ENCODE assay signal across 8 cellular contexts in genomic region chr14:53432378-53432802, GRCh38.
DNase-seq lines count a peak whose midpoint lies in the region; ATAC-seq and TF ChIP-seq lines count a peak whose summit lies in the region.

No MANE protein-coding gene starts in this region.

- H3K4me3 Mint-ChIP-seq in activated T-cell treated with anti-CD3 and anti-CD28 coated beads, Interleukin-2, amount 50 U/mL, for 24 hours = no peak overlapping the region

- H3K23ac ChIP-seq in mesenchymal stem cell (ENCODE audit: low read length in 2 of 2) = no peak overlapping the region

- no peak overlapping the region for H3K14ac ChIP-seq in mesenchymal stem cell (ENCODE audit: low read length in 2 of 2)

- H3K18ac ChIP-seq in mesenchymal stem cell (ENCODE audit: low read depth in 1 of 2, low read length in 2 of 2) = no peak overlapping the region

- H2AFZ ChIP-seq in mesenchymal stem cell (ENCODE audit: low read depth, low read length) = no peak overlapping the region

- H3K27me3 ChIP-seq in AG04450 (ENCODE audit: control insufficient read depth, insufficient read depth, low read length) (no peaks in the 10 kb centered on the region), mesenchymal stem cell (ENCODE audit: control insufficient read depth in 1 of 2, insufficient read depth in 1 of 2, low read length in 2 of 2) (no peaks in the 10 kb centered on the region)

- H2BK12ac ChIP-seq in mesenchymal stem cell (ENCODE audit: low read length in 2 of 2) = peak overlapping the region in 1 of 2 experiments; percentile 45

- no peaks in the 10 kb centered on the region for H3K4me1 Mint-ChIP-seq in activated T-cell treated with anti-CD3 and anti-CD28 coated beads, Interleukin-2, amount 50 U/mL, for 24 hours (ENCODE audit: low read depth)

- intact Hi-C loops in lower leg skin (cut with DNase I; ENCODE audit: low total_unique reads) = loop anchor here (10.0 kb wide), 1 partner anchor 742 kb away; no protein-coding TSS in a partner anchor

- POLR2A ChIA-PET in AG04450 (lab: Yijun Ruan, JAX) = no interaction called here

- H2BK5ac ChIP-seq in mesenchymal stem cell (ENCODE audit: low read depth, low read length, poor library complexity, severe bottlenecking) = no peak overlapping the region

- peaks cover 1% of the 10 kb centered on the region for H3K4me1 ChIP-seq in mesenchymal stem cell (ENCODE audit: control insufficient read depth, insufficient read depth, low read depth, low read length)

- no peaks in the 10 kb centered on the region for H3K79me1 ChIP-seq in mesenchymal stem cell (replicated peaks; ENCODE audit: low read length, poor library complexity, severe bottlenecking)

- no peak overlapping the region for H3K4me2 ChIP-seq in mesenchymal stem cell (ENCODE audit: low read length, poor library complexity, severe bottlenecking)

- no peaks in the 10 kb centered on the region for H3K9me3 ChIP-seq in AG04450 (ENCODE audit: control insufficient read depth, insufficient read depth, low read length)
- H3K9me3 ChIP-seq in mesenchymal stem cell (ENCODE audit: control insufficient read depth, low read length) = peaks cover 5% of the 10 kb centered on the region

- H3K27ac ChIP-seq in AG04450 (ENCODE audit: low read depth, low read length) = no peak overlapping the region
- H3K27ac ChIP-seq in mesenchymal stem cell (ENCODE audit: low read length, poor library complexity, severe bottlenecking) = no peak overlapping the region

- DNase-seq in AG04450 (ENCODE audit: low read depth, low spot score) (peak; percentile 32), NOMO-1 (lab: John Stamatoyannopoulos, UW; ENCODE audit: unreplicated experiment in 2 of 2) (peak; percentile 22 to 37), cerebellum (ENCODE audit: low spot score) (peak; percentile 22), mesenchymal stem cell (peak; percentile 51), lower leg skin (ENCODE audit: low spot score in 2 of 2) (no peak)
- DNase-seq in activated T-cell treated with anti-CD3 and anti-CD28 coated beads, Interleukin-2, amount 50 U/mL, for 24 hours = no peak

- no peak overlapping the region for H2BK120ac ChIP-seq in mesenchymal stem cell (ENCODE audit: low read depth, low read length)

- H4K91ac ChIP-seq in mesenchymal stem cell (ENCODE audit: low read length) = no peak overlapping the region

- H2AK5ac ChIP-seq in mesenchymal stem cell (ENCODE audit: low read length, severe bottlenecking) = peak overlapping the region; percentile 26

- CTCF ChIA-PET in AG04450 (lab: Charles Lee) = interaction anchor here (0.7 to 2.0 kb wide), 12 partner anchors 10 to 915 kb away, joined by 3 to 12 read pairs (median 5); no protein-coding TSS in a partner anchor

- H3K27ac Mint-ChIP-seq in activated T-cell treated with anti-CD3 and anti-CD28 coated beads, Interleukin-2, amount 50 U/mL, for 24 hours = no peak overlapping the region

- H3K4me3 ChIP-seq in AG04450 (ENCODE audit: low read depth, low read length) = no peak overlapping the region
- H3K4me3 ChIP-seq in mesenchymal stem cell (ENCODE audit: insufficient read depth in 1 of 2, low read depth in 1 of 2, low read length in 2 of 2) = no peak overlapping the region
- H3K4me3 ChIP-seq in lower leg skin (ENCODE audit: low read depth, poor library complexity, severe bottlenecking) = no peak overlapping the region

- WGBS in mesenchymal stem cell = 61% methylated on average over 2 of the region's 2 CpGs
- 34 to 61% methylated on average over 2 of the region's 2 CpGs for WGBS in lower leg skin, 2 donors

- H4K8ac ChIP-seq in mesenchymal stem cell (ENCODE audit: low read length) = no peak overlapping the region

- peaks cover 8% of the 10 kb centered on the region for H3K9me3 Mint-ChIP-seq in activated T-cell treated with anti-CD3 and anti-CD28 coated beads, Interleukin-2, amount 50 U/mL, for 24 hours

- TF ChIP-seq CTCF in AG04450 (IDR thresholded peaks at IDR 0.05; ENCODE audit: low read depth, low read length) (peak; percentile 71), GM12874 (IDR thresholded peaks at IDR 0.05; ENCODE audit: insufficient read depth, low read depth, low read length) (peak; percentile 78), lower leg skin (IDR thresholded peaks at IDR 0.05) (no peak)

- H2BK15ac ChIP-seq in mesenchymal stem cell (ENCODE audit: low read depth, poor library complexity, severe bottlenecking) = no peak overlapping the region

- H3K27me3 Mint-ChIP-seq in activated T-cell treated with anti-CD3 and anti-CD28 coated beads, Interleukin-2, amount 50 U/mL, for 24 hours = no peaks in the 10 kb centered on the region

- H3K4ac ChIP-seq in mesenchymal stem cell (ENCODE audit: low read depth in 1 of 2, low read length in 2 of 2) = no peak overlapping the region

- TF ChIP-seq POLR2A in lower leg skin (IDR thresholded peaks at IDR 0.05) = no peak

- no peaks in the 10 kb centered on the region for H3K36me3 ChIP-seq in mesenchymal stem cell (ENCODE audit: control insufficient read depth in 1 of 2, insufficient read depth in 2 of 2, low read depth in 1 of 2, low read length in 2 of 2)

- no peaks in the 10 kb centered on the region for H3K36me3 Mint-ChIP-seq in activated T-cell treated with anti-CD3 and anti-CD28 coated beads, Interleukin-2, amount 50 U/mL, for 24 hours (ENCODE audit: low read depth)

- H3K9ac ChIP-seq in mesenchymal stem cell (ENCODE audit: low read length) = peak overlapping the region; percentile 6

- peak; percentile 69 for ATAC-seq in HG03135 (IDR thresholded peaks at IDR 0.05; ENCODE audit: unreplicated experiment)

Comparison
In these comparisons a context has a peak if more than half of its experiments do, and no peak if none do; other contexts are left out.
1. DNase-seq: peak in AG04450 (single experiment), NOMO-1 (2 of 2), cerebellum (single experiment) and mesenchymal stem cell (single experiment); none in lower leg skin (0 of 2) and activated T-cell treated with anti-CD3 and anti-CD28 coated beads, Interleukin-2, amount 50 U/mL, for 24 hours (single experiment).
2. CTCF ChIP-seq: peak in AG04450 (single experiment) and GM12874 (single experiment); none in lower leg skin (0 of 3).